ENCODE assay signal across 29 cellular contexts in genomic region chr6:71929047-71929446, GRCh38.
"Had no signal": no experiment of that assay in that cellular context is flagged by ENCODE, and none has a peak within 500 bp of the region (broad histone marks: within the 10 kb centered on the region; RNA-seq: fewer than 3 reads in every experiment).

No MANE protein-coding gene starts in this region.

- H3K9me3 ChIP-seq: neutrophil, pancreas, prostate gland, stomach, tibial artery, upper lobe of right lung had no signal

- H3K4me3 Mint-ChIP-seq: activated CD4-positive, alpha-beta memory T cell treated with anti-CD3 and anti-CD28 coated beads, Interleukin-2, amount 10 ng/mL, durations not matched to agents 7 days and 5 days; activated CD4-positive, alpha-beta T cell treated with anti-CD3 and anti-CD28 coated beads, Interleukin-2, amount 10 ng/mL, durations not matched to agents 7 days and 5 days; activated T-cell treated with anti-CD3 and anti-CD28 coated beads, Interleukin-2, amount 50 U/mL, for 4 hours; activated T-helper 17 cell treated with anti-CD3 and anti-CD28 coated beads, Interleukin-2, amount 50 U/mL, for 72 hours; naive B cell; nephron progenitor cell; stimulated activated naive B cell treated with anti-CD40 and anti-IgM and Interleukin-4, amounts not matched to agents 10 μg/mL and 1 μg/mL and 100 μg/mL, for 72 hours had no signal

- H3K4me1 ChIP-seq: left ventricle myocardium inferior, pancreas, prostate gland, stomach, tibial artery, upper lobe of right lung had no signal

- H3K36me3 Mint-ChIP-seq: naive B cell; stimulated activated naive B cell treated with anti-CD40 and anti-IgM and Interleukin-4, amounts not matched to agents 10 μg/mL and 1 μg/mL and 100 μg/mL, for 72 hours had no signal

- ATAC-seq: activated T-cell treated with anti-CD3 and anti-CD28 coated beads, Interleukin-2, amount 50 U/mL, for 4 hours; activated T-helper 17 cell treated with anti-CD3 and anti-CD28 coated beads, Interleukin-2, amount 50 U/mL, for 72 hours; esophagus mucosa; pancreas; sciatic nerve; stimulated activated naive B cell treated with anti-CD40 and anti-IgM and Interleukin-4, amounts not matched to agents 10 μg/mL and 1 μg/mL and 100 μg/mL, for 72 hours; upper lobe of right lung had no signal

- H3K27me3 Mint-ChIP-seq: activated CD4-positive, alpha-beta memory T cell treated with anti-CD3 and anti-CD28 coated beads, Interleukin-2, amount 10 ng/mL, durations not matched to agents 7 days and 5 days; activated CD4-positive, alpha-beta T cell treated with anti-CD3 and anti-CD28 coated beads, Interleukin-2, amount 10 ng/mL, durations not matched to agents 7 days and 5 days; activated T-helper 17 cell treated with anti-CD3 and anti-CD28 coated beads, Interleukin-2, amount 50 U/mL, for 72 hours; naive B cell; stimulated activated naive B cell treated with anti-CD40 and anti-IgM and Interleukin-4, amounts not matched to agents 10 μg/mL and 1 μg/mL and 100 μg/mL, for 72 hours had no signal

- H3K4me3 ChIP-seq: left ventricle myocardium inferior, lung, pancreas, prostate gland, skin epidermis, stomach, tibial artery, upper lobe of right lung had no signal

- DNase-seq: activated CD4-positive, alpha-beta memory T cell treated with anti-CD3 and anti-CD28 coated beads, Interleukin-2, amount 10 ng/mL, durations not matched to agents 7 days and 5 days; activated CD4-positive, alpha-beta T cell treated with anti-CD3 and anti-CD28 coated beads for 1 hour; activated CD4-positive, alpha-beta T cell treated with anti-CD3 and anti-CD28 coated beads, Interleukin-2, amount 10 ng/mL, durations not matched to agents 7 days and 5 days; activated gamma-delta T cell treated with Interleukin-2 at 50 U/mL for 16 hours; activated naive CD4-positive, alpha-beta T cell treated with anti-CD3 and anti-CD28 coated beads, Interleukin-2, amount 50 U/mL, for 16 hours; activated T-cell treated with anti-CD3 and anti-CD28 coated beads, Interleukin-2, amount 50 U/mL, for 4 hours; amniotic stem cell; caudate nucleus; cortex of kidney; foreskin fibroblast; head of caudate nucleus; left ventricle myocardium inferior; naive B cell; nephron progenitor cell; pancreas; retina; stimulated activated CD4-positive, alpha-beta T cell treated with anti-CD3 and anti-CD28 coated beads, Interleukin-1b, Interleukin-23, amount 100 ng/mL, for 48 hours; stimulated activated naive B cell treated with anti-CD40 and anti-IgM and Interleukin-4, amounts not matched to agents 10 μg/mL and 1 μg/mL and 100 μg/mL, for 72 hours; stomach; T-helper 2 cell; tibial artery; upper lobe of right lung had no signal

- H3K4me1 Mint-ChIP-seq: activated CD4-positive, alpha-beta memory T cell treated with anti-CD3 and anti-CD28 coated beads, Interleukin-2, amount 10 ng/mL, durations not matched to agents 7 days and 5 days; activated CD4-positive, alpha-beta T cell treated with anti-CD3 and anti-CD28 coated beads, Interleukin-2, amount 10 ng/mL, durations not matched to agents 7 days and 5 days; activated T-helper 17 cell treated with anti-CD3 and anti-CD28 coated beads, Interleukin-2, amount 50 U/mL, for 72 hours; naive B cell; nephron progenitor cell; stimulated activated naive B cell treated with anti-CD40 and anti-IgM and Interleukin-4, amounts not matched to agents 10 μg/mL and 1 μg/mL and 100 μg/mL, for 72 hours had no signal

- H3K9me3 Mint-ChIP-seq: activated CD4-positive, alpha-beta memory T cell treated with anti-CD3 and anti-CD28 coated beads, Interleukin-2, amount 10 ng/mL, durations not matched to agents 7 days and 5 days; activated CD4-positive, alpha-beta T cell treated with anti-CD3 and anti-CD28 coated beads, Interleukin-2, amount 10 ng/mL, durations not matched to agents 7 days and 5 days; stimulated activated naive B cell treated with anti-CD40 and anti-IgM and Interleukin-4, amounts not matched to agents 10 μg/mL and 1 μg/mL and 100 μg/mL, for 72 hours had no signal

- H3K27ac Mint-ChIP-seq: activated CD4-positive, alpha-beta memory T cell treated with anti-CD3 and anti-CD28 coated beads, Interleukin-2, amount 10 ng/mL, durations not matched to agents 7 days and 5 days; activated CD4-positive, alpha-beta T cell treated with anti-CD3 and anti-CD28 coated beads, Interleukin-2, amount 10 ng/mL, durations not matched to agents 7 days and 5 days; activated T-helper 17 cell treated with anti-CD3 and anti-CD28 coated beads, Interleukin-2, amount 50 U/mL, for 72 hours; naive B cell; nephron progenitor cell; stimulated activated naive B cell treated with anti-CD40 and anti-IgM and Interleukin-4, amounts not matched to agents 10 μg/mL and 1 μg/mL and 100 μg/mL, for 72 hours had no signal

- H3K27me3 ChIP-seq: neutrophil, pancreas, stomach, tibial artery, upper lobe of right lung had no signal

- H3K36me3 ChIP-seq: left ventricle myocardium inferior, neutrophil, pancreas, prostate gland, stomach, tibial artery, upper lobe of right lung had no signal

- H3K27ac ChIP-seq: left ventricle myocardium inferior, neutrophil, pancreas, prostate gland, skin epidermis, stomach, tibial artery, upper lobe of right lung had no signal
